8 cellular contexts compared by ENCODE assay signal in the genomic region with DNA sequence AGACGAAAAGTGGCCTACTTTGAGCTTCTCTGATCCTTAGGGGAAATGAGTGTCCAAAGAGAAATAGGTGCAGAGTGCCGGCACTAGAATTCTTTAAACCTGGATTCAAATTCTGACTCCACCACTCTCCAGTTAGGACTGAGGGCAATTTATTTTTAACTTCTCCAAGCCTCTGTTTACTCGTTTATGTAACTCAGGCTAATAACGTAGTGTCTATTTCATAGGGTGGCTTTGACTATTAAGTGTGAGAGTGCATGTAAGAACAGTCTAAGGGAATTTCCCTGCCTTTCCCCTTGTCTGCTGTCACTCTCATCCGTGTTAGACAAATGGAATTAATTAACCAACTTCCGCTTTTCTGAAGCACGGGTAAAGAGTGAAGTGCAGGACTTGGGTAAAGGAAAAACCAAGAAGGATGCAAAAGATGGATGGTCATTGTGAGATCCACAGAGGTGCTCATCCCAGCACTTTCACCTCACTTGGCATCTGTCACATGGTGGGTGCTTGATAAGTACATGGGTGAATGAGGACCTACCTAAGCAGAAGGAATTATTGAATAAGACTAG. TPM values are rescaled to one million over a fixed set of nuclear protein-coding genes. Genes with fewer than 3 reads are reported as not detected.
A peak's percentile ranks its signal among the peaks of the same experiment; 100 is the strongest.
DNase-seq lines count a peak whose midpoint lies in the region; ATAC-seq and TF ChIP-seq lines count a peak whose summit lies in the region.

No MANE protein-coding gene starts in this region.

- peak overlapping the region; percentile 89 for H3K4me3 ChIP-seq in Karpas-422 (ENCODE audit: low read length)

- peaks cover 58% of the 10 kb centered on the region for H3K4me1 Mint-ChIP-seq in activated CD4-positive, alpha-beta T cell treated with anti-CD3 and anti-CD28 coated beads, Interleukin-2, amount 10 ng/mL, durations not matched to agents 24 days and 14 days
- H3K4me1 Mint-ChIP-seq in neural crest cell = peaks cover 62% of the 10 kb centered on the region

- no peaks in the 10 kb centered on the region for H3K9me3 Mint-ChIP-seq in activated CD4-positive, alpha-beta T cell treated with anti-CD3 and anti-CD28 coated beads, Interleukin-2, amount 10 ng/mL, durations not matched to agents 24 days and 14 days
- H3K9me3 Mint-ChIP-seq in neural crest cell = no peaks in the 10 kb centered on the region

- H3K4me2 ChIP-seq in Karpas-422 (ENCODE audit: low read depth, low read length, poor library complexity, severe bottlenecking) = peak overlapping the region; percentile 82

- H3K4me1 ChIP-seq in Karpas-422 (ENCODE audit: low read length) = peaks cover 49% of the 10 kb centered on the region

- H2AFZ ChIP-seq in Karpas-422 (ENCODE audit: low read length) = peak overlapping the region; percentile 92

- TF ChIP-seq CTCF in 22Rv1 (IDR thresholded peaks at IDR 0.05) = no peak
- TF ChIP-seq CTCF in GM13977 (IDR thresholded peaks at IDR 0.05; ENCODE audit: extremely low read depth, insufficient read depth, missing control alignments) = no peak
- no peak for TF ChIP-seq CTCF in neural crest cell (conservative IDR thresholded peaks at IDR 0.05)

- no peaks in the 10 kb centered on the region for H4K20me1 ChIP-seq in Karpas-422 (ENCODE audit: insufficient read depth, low read depth, low read length)

- H3K9me2 ChIP-seq in Karpas-422 (replicated peaks; ENCODE audit: insufficient read depth, low read length) = no peaks in the 10 kb centered on the region

- H3K36me3 ChIP-seq in Karpas-422 (ENCODE audit: insufficient read depth, low read length) = peaks cover under 1% of the 10 kb centered on the region; the same call in 1 of the 2 replicates

- no peaks in the 10 kb centered on the region for H3K9me3 ChIP-seq in Karpas-422 (ENCODE audit: low read length)

- peak overlapping the region; percentile 94 for H3K27ac Mint-ChIP-seq in activated CD4-positive, alpha-beta T cell treated with anti-CD3 and anti-CD28 coated beads, Interleukin-2, amount 10 ng/mL, durations not matched to agents 24 days and 14 days
- H3K27ac Mint-ChIP-seq in neural crest cell (ENCODE audit: unreplicated experiment) = peak overlapping the region; percentile 95

- in situ Hi-C loops in GM13977 (cut with MboI; ENCODE audit: low pct_unique_long_range_greater_than_20kb, low sequenced_read_pairs, unreplicated experiment) = loop anchor here (10.0 kb wide), 1 partner anchor 217 kb away; no protein-coding TSS in a partner anchor

- peaks cover 63% of the 10 kb centered on the region for H3K79me2 ChIP-seq in Karpas-422 (ENCODE audit: low read length)

- peak overlapping the region; percentile 85 for H3K9ac ChIP-seq in Karpas-422 (ENCODE audit: low read length)

- peaks cover 14% of the 10 kb centered on the region for H3K36me3 Mint-ChIP-seq in activated CD4-positive, alpha-beta T cell treated with anti-CD3 and anti-CD28 coated beads, Interleukin-2, amount 10 ng/mL, durations not matched to agents 24 days and 14 days (ENCODE audit: low read depth)
- peaks cover 7% of the 10 kb centered on the region for H3K36me3 Mint-ChIP-seq in neural crest cell (ENCODE audit: low read depth)

- H3K27ac ChIP-seq in 22Rv1 (peak overlapping the region; percentile 72), Karpas-422 (ENCODE audit: low read length) (peak overlapping the region; percentile 84)

- DNase-seq in GM13977 (ENCODE audit: low spot score) (peak; percentile 58), Karpas-422 (peak; percentile 85), fibroblast of gingiva (ENCODE audit: low read depth) (peak; percentile 10), neural crest cell (ENCODE audit: low read depth, low spot score) (no peak), NCI-H128 (lab: John Stamatoyannopoulos, UW; ENCODE audit: unreplicated experiment) (no peak)
- DNase-seq in activated CD4-positive, alpha-beta T cell treated with anti-CD3 and anti-CD28 coated beads, Interleukin-2, amount 10 ng/mL, durations not matched to agents 24 days and 14 days = peak; percentile 72

- ATAC-seq in GM19467 (IDR thresholded peaks at IDR 0.05; ENCODE audit: unreplicated experiment) = no peak

- H3K27me3 Mint-ChIP-seq in activated CD4-positive, alpha-beta T cell treated with anti-CD3 and anti-CD28 coated beads, Interleukin-2, amount 10 ng/mL, durations not matched to agents 24 days and 14 days = no peaks in the 10 kb centered on the region
- H3K27me3 Mint-ChIP-seq in neural crest cell (ENCODE audit: low read depth) = peaks cover 11% of the 10 kb centered on the region

- H3K4me3 Mint-ChIP-seq in activated CD4-positive, alpha-beta T cell treated with anti-CD3 and anti-CD28 coated beads, Interleukin-2, amount 10 ng/mL, durations not matched to agents 24 days and 14 days = peak overlapping the region; percentile 93
- H3K4me3 Mint-ChIP-seq in neural crest cell = peak overlapping the region; percentile 96

- no peaks in the 10 kb centered on the region for H3K27me3 ChIP-seq in Karpas-422 (ENCODE audit: low read length)

- intact Hi-C loops in activated CD4-positive, alpha-beta T cell treated with anti-CD3 and anti-CD28 coated beads, Interleukin-2, amount 10 ng/mL, durations not matched to agents 24 days and 14 days (cut with micrococcal nuclease) = loop anchor here (1.0 to 10.0 kb wide), 7 partner anchors 13 to 260 kb away; partner anchors contain the start of genes ZNF165, ZSCAN12, ZSCAN16 and ZSCAN26

RNA-seq across cellular contexts. Expression of gene ZKSCAN8, which starts 4.1 kb away (rescaled TPM):
- 30.0 and 48.9 TPM in 2 replicates for total RNA-seq in Karpas-422 (2014; rRNA removed; shearing (Covaris generic); ENCODE audit: low replicate concordance)
- total RNA-seq in activated CD4-positive, alpha-beta T cell treated with anti-CD3 and anti-CD28 coated beads, Interleukin-2, amount 10 ng/mL, durations not matched to agents 24 days and 14 days = 17.6 and 17.7 TPM in 2 replicates
- total RNA-seq in neural crest cell = 37.9 and 40.1 TPM in 2 replicates

RNA-seq across cellular contexts. Expression of gene ZSCAN16, which starts 13.1 kb away (rescaled TPM):
- 4.8 and 5.9 TPM in 2 replicates for total RNA-seq in Karpas-422 (2014; rRNA removed; shearing (Covaris generic); ENCODE audit: low replicate concordance)
- 3.0 and 4.0 TPM in 2 replicates for total RNA-seq in activated CD4-positive, alpha-beta T cell treated with anti-CD3 and anti-CD28 coated beads, Interleukin-2, amount 10 ng/mL, durations not matched to agents 24 days and 14 days
- 11.1 and 11.8 TPM in 2 replicates for total RNA-seq in neural crest cell

RNA-seq across cellular contexts. Expression of gene ZNF165, which starts 57.2 kb away (rescaled TPM):
- total RNA-seq in Karpas-422 (2014; rRNA removed; shearing (Covaris generic); ENCODE audit: low replicate concordance) = 0.26 and 1.6 TPM in 2 replicates
- 0.26 and 0.47 TPM in 2 replicates for total RNA-seq in activated CD4-positive, alpha-beta T cell treated with anti-CD3 and anti-CD28 coated beads, Interleukin-2, amount 10 ng/mL, durations not matched to agents 24 days and 14 days
- 0.91 and 0.98 TPM in 2 replicates for total RNA-seq in neural crest cell

Comparison
In these comparisons a context has a peak if more than half of its experiments do, and no peak if none do; other contexts are left out.
1. DNase-seq: peak in GM13977 (single experiment), Karpas-422 (single experiment), activated CD4-positive, alpha-beta T cell treated with anti-CD3 and anti-CD28 coated beads, Interleukin-2, amount 10 ng/mL, durations not matched to agents 24 days and 14 days (single experiment) and fibroblast of gingiva (single experiment); none in neural crest cell (single experiment) and NCI-H128 (single experiment).